Comparison of ENCODE assay signal across 7 cellular contexts in genomic region chr1:84078108-84078823, GRCh38.
DNase-seq lines count a peak whose midpoint lies in the region; ATAC-seq and TF ChIP-seq lines count a peak whose summit lies in the region.

No MANE protein-coding gene starts in this region.

- TF ChIP-seq POLR2A in vagina (IDR thresholded peaks at IDR 0.05) = no peak

- H3K9ac ChIP-seq in ES-I3 (ENCODE audit: low read depth, low read length) (peak overlapping the region; percentile 100), mucosa of stomach (ENCODE audit: low read length) (peak overlapping the region; percentile 58)

- DNase-seq in SW480 (ENCODE audit: low spot score) = peak; percentile 33
- no peak for DNase-seq in epithelial cell of proximal tubule (ENCODE audit: low read depth)
- DNase-seq in vagina (ENCODE audit: extremely low spot score in 2 of 2) = no peak

- peak overlapping the region; percentile 92 for H3K27ac ChIP-seq in vagina

- TF ChIP-seq CTCF in epithelial cell of proximal tubule (conservative IDR thresholded peaks at IDR 0.05; ENCODE audit: low read depth, low read length) = no peak
- no peak for TF ChIP-seq CTCF in vagina (IDR thresholded peaks at IDR 0.05)

- ATAC-seq in GM19463 (IDR thresholded peaks at IDR 0.05; ENCODE audit: unreplicated experiment) (peak; percentile 26), HG03469 (IDR thresholded peaks at IDR 0.05; ENCODE audit: unreplicated experiment) (peak; percentile 14)

- H3K4me1 ChIP-seq in ES-I3 (ENCODE audit: insufficient read depth, low read length) = no peaks in the 10 kb centered on the region; the same call in 1 of the 2 replicates
- peaks cover 4% of the 10 kb centered on the region for H3K4me1 ChIP-seq in mucosa of stomach (ENCODE audit: control insufficient read depth, insufficient read depth, low read length)
- H3K4me1 ChIP-seq in vagina = peaks cover 18% of the 10 kb centered on the region

- H3K9me3 ChIP-seq in ES-I3 (ENCODE audit: control insufficient read depth, insufficient read depth, low read length) (no peaks in the 10 kb centered on the region; the same call in 1 of the 2 replicates), mucosa of stomach (ENCODE audit: control insufficient read depth, low read length) (no peaks in the 10 kb centered on the region), vagina (no peaks in the 10 kb centered on the region)

- intact Hi-C loops in vagina (cut with DNase I) = no loop called here

- H3K27me3 ChIP-seq in mucosa of stomach (ENCODE audit: control insufficient read depth, insufficient read depth, low read length) (peaks cover 10% of the 10 kb centered on the region), vagina (no peaks in the 10 kb centered on the region)

- H3K4me3 ChIP-seq in epithelial cell of proximal tubule (ENCODE audit: low read depth, low read length) = peak overlapping the region; percentile 69
- peak overlapping the region; percentile 27 for H3K4me3 ChIP-seq in mucosa of stomach (ENCODE audit: low read length)
- peak overlapping the region; percentile 69 to 96 for H3K4me3 ChIP-seq in vagina

- no peaks in the 10 kb centered on the region for H3K36me3 ChIP-seq in ES-I3 (ENCODE audit: insufficient read depth, low read length)
- H3K36me3 ChIP-seq in mucosa of stomach (ENCODE audit: control insufficient read depth, insufficient read depth, low read length) = no peaks in the 10 kb centered on the region
- no peaks in the 10 kb centered on the region for H3K36me3 ChIP-seq in vagina

Comparison
In these comparisons a context has a peak if more than half of its experiments do, and no peak if none do; other contexts are left out.
1. H3K4me3 ChIP-seq: peak in every context shown above with its lines; median percentile 82 in vagina; 69 in epithelial cell of proximal tubule; 27 in mucosa of stomach.